8 cellular contexts compared by ENCODE assay signal in the genomic region with DNA sequence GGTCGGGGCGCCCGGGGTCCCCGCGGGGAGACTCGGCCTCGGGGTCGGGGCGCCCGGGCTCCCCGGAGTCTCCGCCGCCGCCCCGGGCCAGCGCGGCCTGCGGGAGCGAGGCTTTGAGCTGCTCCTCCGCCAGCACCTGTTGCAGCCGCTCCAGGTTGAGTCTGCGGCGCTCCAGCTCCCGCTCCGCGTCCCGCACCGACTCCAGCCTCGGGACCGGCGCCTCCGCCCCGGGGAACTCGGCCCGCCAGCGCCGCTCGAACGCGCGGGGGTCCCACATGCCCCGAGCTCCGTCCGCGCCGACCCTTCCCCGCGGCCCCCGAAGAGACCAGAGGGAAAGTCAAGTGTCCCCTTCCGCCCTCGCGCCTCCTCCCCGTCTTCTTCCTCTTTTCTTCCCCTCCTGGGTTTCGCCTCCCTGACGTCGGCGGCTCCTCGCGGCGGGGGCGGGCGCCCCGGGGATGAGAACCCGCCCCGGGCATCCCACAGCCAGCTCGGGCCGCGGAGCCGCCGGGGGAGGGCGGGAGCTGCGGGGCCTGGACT. TPM values are rescaled to one million over a fixed set of nuclear protein-coding genes. Genes with fewer than 3 reads are reported as not detected.
DNase-seq lines count a peak whose midpoint lies in the region; ATAC-seq, FAIRE-seq and TF ChIP-seq lines count a peak whose summit lies in the region.

No MANE protein-coding gene starts in this region.

- WGBS in A549 (ENCODE audit: missing lambda C conversion rate): 2% methylated on average over 18 of the region's 72 CpGs
- 0% methylated on average over 7 of the region's 72 CpGs for WGBS in suprapubic skin

- POLR2A ChIA-PET in A549 (lab: Yijun Ruan, JAX): interaction anchor here (1.6 kb wide), 1 partner anchor 24 kb away, joined by 6 read pairs; no protein-coding TSS in a partner anchor

- H3K27ac ChIP-seq in A549: peak overlapping the region; percentile 65 to 84
- H3K27ac ChIP-seq in WERI-Rb-1: no peak overlapping the region
- H3K27ac ChIP-seq in suprapubic skin: peak overlapping the region; percentile 78

- TF ChIP-seq POLR2A in A549 (IDR thresholded peaks at IDR 0.05; ENCODE audit: low read length) (peak; percentile 34), suprapubic skin (IDR thresholded peaks at IDR 0.05) (peak in 1 of 2 donors; percentile 66)

- ATAC-seq in A549 (peak; percentile 58 to 66), GM18867 (IDR thresholded peaks at IDR 0.05; ENCODE audit: unreplicated experiment) (peak; percentile 49), HG03520 (IDR thresholded peaks at IDR 0.05; ENCODE audit: unreplicated experiment) (peak; percentile 40)

- H3K9me3 ChIP-seq in A549 (no peaks in the 10 kb centered on the region), WERI-Rb-1 (ENCODE audit: severe bottlenecking) (no peaks in the 10 kb centered on the region), suprapubic skin (no peaks in the 10 kb centered on the region)

- H3K4me1 ChIP-seq in A549 (peaks cover 22% of the 10 kb centered on the region), suprapubic skin (peaks cover 55% of the 10 kb centered on the region)

- TF ChIP-seq EP300 in A549 (IDR thresholded peaks at IDR 0.05): no peak
- no peak for TF ChIP-seq EP300 in suprapubic skin (IDR thresholded peaks at IDR 0.05)

- TF ChIP-seq RAD21 in A549 (conservative IDR thresholded peaks at IDR 0.05 in 1 of 2, IDR thresholded peaks at IDR 0.05 in 1 of 2): no peak

- TF ChIP-seq CTCF in A549 (IDR thresholded peaks at IDR 0.05): no peak
- TF ChIP-seq CTCF in WERI-Rb-1 (IDR thresholded peaks at IDR 0.05; ENCODE audit: low read depth, low read length): no peak
- no peak for TF ChIP-seq CTCF in suprapubic skin (IDR thresholded peaks at IDR 0.05)

- DNase-seq in A549 (ENCODE audit: low read depth in 1 of 2, low spot score in 1 of 2) (peak in 1 of 2 experiments; percentile 78), WERI-Rb-1 (peak; percentile 29), midbrain (lab: John Stamatoyannopoulos, UW) (peak; percentile 19), suprapubic skin (ENCODE audit: low spot score in 2 of 2) (peak; percentile 88), putamen (ENCODE audit: low spot score) (no peak)
- peak; percentile 8 for DNase-seq in effector CD4-positive, alpha-beta T cell

- peak overlapping the region; percentile 77 for H3K4me3 ChIP-seq in A549
- peak overlapping the region; percentile 34 for H3K4me3 ChIP-seq in WERI-Rb-1 (ENCODE audit: low read depth, low read length)
- peak overlapping the region; percentile 69 for H3K4me3 ChIP-seq in suprapubic skin

- peak overlapping the region; percentile 98 for H3K4me2 ChIP-seq in A549

- CTCF ChIA-PET in A549 (lab: Yijun Ruan, JAX): interaction anchor here (0.7 to 3.0 kb wide), 9 partner anchors 13 to 193 kb away, joined by 3 to 16 read pairs (median 7); no protein-coding TSS in a partner anchor

- no peak for FAIRE-seq in A549 (lab: Jason Lieb, UNC)

- H3K36me3 ChIP-seq in WERI-Rb-1 (no peaks in the 10 kb centered on the region), suprapubic skin (no peaks in the 10 kb centered on the region)

- H3K27me3 ChIP-seq in WERI-Rb-1 (ENCODE audit: insufficient read depth, low read depth, severe bottlenecking) (peaks cover 19% of the 10 kb centered on the region), suprapubic skin (peaks cover 57% of the 10 kb centered on the region)

TF ChIP-seq in A549, 52 proteins besides CTCF, POLR2A, EP300 and RAD21:
- TF ChIP-seq, protein P1, sequence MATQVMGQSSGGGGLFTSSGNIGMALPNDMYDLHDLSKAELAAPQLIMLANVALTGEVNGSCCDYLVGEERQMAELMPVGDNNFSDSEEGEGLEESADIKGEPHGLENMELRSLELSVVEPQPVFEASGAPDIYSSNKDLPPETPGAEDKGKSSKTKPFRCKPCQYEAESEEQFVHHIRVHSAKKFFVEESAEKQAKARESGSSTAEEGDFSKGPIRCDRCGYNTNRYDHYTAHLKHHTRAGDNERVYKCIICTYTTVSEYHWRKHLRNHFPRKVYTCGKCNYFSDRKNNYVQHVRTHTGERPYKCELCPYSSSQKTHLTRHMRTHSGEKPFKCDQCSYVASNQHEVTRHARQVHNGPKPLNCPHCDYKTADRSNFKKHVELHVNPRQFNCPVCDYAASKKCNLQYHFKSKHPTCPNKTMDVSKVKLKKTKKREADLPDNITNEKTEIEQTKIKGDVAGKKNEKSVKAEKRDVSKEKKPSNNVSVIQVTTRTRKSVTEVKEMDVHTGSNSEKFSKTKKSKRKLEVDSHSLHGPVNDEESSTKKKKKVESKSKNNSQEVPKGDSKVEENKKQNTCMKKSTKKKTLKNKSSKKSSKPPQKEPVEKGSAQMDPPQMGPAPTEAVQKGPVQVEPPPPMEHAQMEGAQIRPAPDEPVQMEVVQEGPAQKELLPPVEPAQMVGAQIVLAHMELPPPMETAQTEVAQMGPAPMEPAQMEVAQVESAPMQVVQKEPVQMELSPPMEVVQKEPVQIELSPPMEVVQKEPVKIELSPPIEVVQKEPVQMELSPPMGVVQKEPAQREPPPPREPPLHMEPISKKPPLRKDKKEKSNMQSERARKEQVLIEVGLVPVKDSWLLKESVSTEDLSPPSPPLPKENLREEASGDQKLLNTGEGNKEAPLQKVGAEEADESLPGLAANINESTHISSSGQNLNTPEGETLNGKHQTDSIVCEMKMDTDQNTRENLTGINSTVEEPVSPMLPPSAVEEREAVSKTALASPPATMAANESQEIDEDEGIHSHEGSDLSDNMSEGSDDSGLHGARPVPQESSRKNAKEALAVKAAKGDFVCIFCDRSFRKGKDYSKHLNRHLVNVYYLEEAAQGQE (IDR thresholded peaks at IDR 0.05): no peak
- TF ChIP-seq PHF8 (IDR thresholded peaks at IDR 0.05; ENCODE audit: borderline replicate concordance, low read depth): 0 out of 2 replicates have a peak, but pooled peaks have one; percentile 24

RNA-seq across cellular contexts. Expression of a gene that starts 40.8 kb away (rescaled TPM):
- polyA plus RNA-seq in A549 (2011; rRNA removed) (not detected in 2 replicates), A549 (2017; fragmentation: RNase III; extraction: RNeasy Plus Mini Kit Qiagen cat#74134 plus additional on column Dnase treatment) (not detected in 3 replicates)
- not detected in 2 replicates for polyA plus RNA-seq in A549 (2012; cell fraction: cytosol; rRNA removed)
- polyA plus RNA-seq in A549 (2012; cell fraction: nucleus; rRNA removed): not detected in 2 replicates
- not detected in 2 replicates for polyA minus RNA-seq in A549 (2011; rRNA and poly(A)+ RNA removed)
- total RNA-seq in suprapubic skin: not detected

RNA-seq across cellular contexts. Expression of a gene that starts 49.6 kb away (rescaled TPM):
- polyA plus RNA-seq in A549 (2011; rRNA removed) (62.5 and 70.9 TPM in 2 replicates), A549 (2017; fragmentation: RNase III; extraction: RNeasy Plus Mini Kit Qiagen cat#74134 plus additional on column Dnase treatment) (68.8 to 78.0 TPM (median 73.8 TPM) in 3 replicates)
- 128 and 131 TPM in 2 replicates for polyA plus RNA-seq in A549 (2012; cell fraction: cytosol; rRNA removed)
- 168 and 237 TPM in 2 replicates for polyA plus RNA-seq in A549 (2012; cell fraction: nucleus; rRNA removed)
- polyA minus RNA-seq in A549 (2011; rRNA and poly(A)+ RNA removed): 103 and 133 TPM in 2 replicates
- 100 to 1,000 TPM in 2 of 4 donors, 10 to 100 TPM in 2; 78.0 to 208 (median 106) TPM for total RNA-seq in suprapubic skin

RNA-seq across cellular contexts. Expression of a gene that starts 50.0 kb away (rescaled TPM):
- polyA plus RNA-seq in A549 (2011; rRNA removed) (not detected in 2 replicates), A549 (2017; fragmentation: RNase III; extraction: RNeasy Plus Mini Kit Qiagen cat#74134 plus additional on column Dnase treatment) (not detected in 3 replicates)
- not detected in 2 replicates for polyA plus RNA-seq in A549 (2012; cell fraction: cytosol; rRNA removed)
- polyA plus RNA-seq in A549 (2012; cell fraction: nucleus; rRNA removed): not detected in 2 replicates
- polyA minus RNA-seq in A549 (2011; rRNA and poly(A)+ RNA removed): not detected in 2 replicates
- 1 to 10 TPM; 1.2 to 7.2 (median 2.9) TPM for total RNA-seq in suprapubic skin
